Comparison of ENCODE assay signal across 32 cellular contexts in genomic region chr12:108876550-108876949, GRCh38. TPM values are rescaled to one million over a fixed set of nuclear protein-coding genes. Genes with fewer than 3 reads are reported as not detected.
"Had no signal": no experiment of that assay in that cellular context is flagged by ENCODE, and none has a peak within 500 bp of the region (broad histone marks: within the 10 kb centered on the region; RNA-seq: fewer than 3 reads in every experiment).

No MANE protein-coding gene starts in this region.

- H3K27me3 ChIP-seq: colonic mucosa, gastrocnemius medialis, heart right ventricle, left lung had no signal

- H3K27ac Mint-ChIP-seq: dendritic cell treated with granulocyte-macrophage colony-stimulating factor and Interleukin-4, amounts not matched to agents 40 ng/mL and 50 ng/mL, for 4 days; effector memory CD8-positive, alpha-beta T cell; endodermal cell; mesothelial cell of epicardium had no signal

- H3K4me3 ChIP-seq: colonic mucosa, esophagus squamous epithelium, gastrocnemius medialis, heart right ventricle, left lung, lower lobe of right lung, mucosa of descending colon had no signal

- H3K4me1 Mint-ChIP-seq: endodermal cell, mesothelial cell of epicardium, naive B cell had no signal

- H3K9me3 Mint-ChIP-seq: dendritic cell treated with granulocyte-macrophage colony-stimulating factor and Interleukin-4, amounts not matched to agents 40 ng/mL and 50 ng/mL, for 4 days; effector memory CD8-positive, alpha-beta T cell; endodermal cell; mesothelial cell of epicardium had no signal

- H3K4me3 Mint-ChIP-seq: dendritic cell treated with granulocyte-macrophage colony-stimulating factor and Interleukin-4, amounts not matched to agents 40 ng/mL and 50 ng/mL, for 4 days; endodermal cell; mesothelial cell of epicardium; naive B cell had no signal

- ATAC-seq: effector memory CD8-positive, alpha-beta T cell; esophagus mucosa; gastrocnemius medialis; heart right ventricle; left cardiac atrium; left lung; left ventricle myocardium superior; lower lobe of right lung; mucosa of descending colon had no signal

- H3K36me3 Mint-ChIP-seq: mesothelial cell of epicardium, naive B cell had no signal

- H3K4me1 ChIP-seq: colonic mucosa, gastrocnemius medialis, heart right ventricle, left lung, lower lobe of right lung had no signal

- H3K27ac ChIP-seq: colonic mucosa, epithelial cell of prostate, esophagus squamous epithelium, gastrocnemius medialis, heart right ventricle, left lung, lower lobe of right lung had no signal

- H3K36me3 ChIP-seq: colonic mucosa, esophagus squamous epithelium, gastrocnemius medialis, heart right ventricle, left lung, lower lobe of right lung had no signal

- DNase-seq: colonic mucosa; cortex of kidney; effector CD8-positive, alpha-beta T cell; effector memory CD8-positive, alpha-beta T cell; endodermal cell; erythroblast; esophagus squamous epithelium; foreskin fibroblast; foreskin melanocyte; gastrocnemius medialis; glutamatergic neuron; head of caudate nucleus; heart right ventricle; hippocampal formation; left cardiac atrium; left lung; left ventricle myocardium superior; lower lobe of right lung; mesenchymal stem cell; mucosa of descending colon; naive B cell had no signal

- H3K9me3 ChIP-seq: colonic mucosa, esophagus squamous epithelium, gastrocnemius medialis, left lung, lower lobe of right lung, mucosa of descending colon had no signal

RNA-seq across cellular contexts. Expression of gene DAO, which starts 3.3 kb away (rescaled TPM):
- total RNA-seq: dermis microvascular lymphatic vessel endothelial cell, endodermal cell, esophagus mucosa, esophagus squamous epithelium, gastrocnemius medialis, glomerular endothelial cell, heart right ventricle, kidney epithelial cell, left cardiac atrium, left lung, left ventricle myocardium superior, lower leg skin, lower lobe of right lung, lung microvascular endothelial cell, mesenteric fat pad, mesothelial cell of epicardium, myocyte had no signal
